Comparison of ENCODE assay signal across 9 cellular contexts in genomic region chr17:48022906-48023305, GRCh38. TPM values are rescaled to one million over a fixed set of nuclear protein-coding genes. Genes with fewer than 3 reads are reported as not detected.
DNase-seq lines count a peak whose midpoint lies in the region; ATAC-seq and TF ChIP-seq lines count a peak whose summit lies in the region.
"Had no signal": no experiment of that assay in that cellular context is flagged by ENCODE, and none has a peak within 500 bp of the region (broad histone marks: within the 10 kb centered on the region; RNA-seq: fewer than 3 reads in every experiment).

No MANE protein-coding gene starts in this region.

- peak overlapping the region; percentile 88 for H3K27ac ChIP-seq in PC-3 (ENCODE audit: low read length)
- H3K27ac ChIP-seq in iPS-20b (ENCODE audit: low read length), result no peak overlapping the region

- no peaks in the 10 kb centered on the region for H3K9me3 Mint-ChIP-seq in activated T-cell treated with anti-CD3 and anti-CD28 coated beads, Interleukin-2, amount 50 U/mL, for 72 hours
- no peaks in the 10 kb centered on the region for H3K9me3 Mint-ChIP-seq in activated T-cell treated with anti-CD3 and anti-CD28 coated beads, Interleukin-2, amount 50 U/mL, for 24 hours
- H3K9me3 Mint-ChIP-seq in stimulated activated naive CD8-positive, alpha-beta T cell treated with anti-CD3 and anti-CD28 coated beads, Interleukin-15, amount 100 ng/mL, for 72 hours, result no peaks in the 10 kb centered on the region

- H3K79me2 ChIP-seq in PC-3 (ENCODE audit: low read length), result no peaks in the 10 kb centered on the region

- peaks cover 41% of the 10 kb centered on the region for H3K4me1 ChIP-seq in PC-3 (ENCODE audit: insufficient read depth, low read length)
- H3K4me1 ChIP-seq in iPS-20b (ENCODE audit: insufficient read depth, low read length), result peaks cover 14% of the 10 kb centered on the region

- H3K4me2 ChIP-seq in PC-3 (ENCODE audit: low read length), result peak overlapping the region; percentile 86

- no peaks in the 10 kb centered on the region for H3K36me3 ChIP-seq in PC-3 (ENCODE audit: low read depth, low read length)
- no peaks in the 10 kb centered on the region for H3K36me3 ChIP-seq in iPS-20b (ENCODE audit: insufficient read depth, low read depth, low read length)

- peaks cover 0 to 3% of the 10 kb centered on the region in 2 donors for H3K36me3 Mint-ChIP-seq in activated T-cell treated with anti-CD3 and anti-CD28 coated beads, Interleukin-2, amount 50 U/mL, for 72 hours (ENCODE audit: insufficient read depth in 2 of 2)
- H3K36me3 Mint-ChIP-seq in activated T-cell treated with anti-CD3 and anti-CD28 coated beads, Interleukin-2, amount 50 U/mL, for 24 hours (ENCODE audit: low read depth), result no peaks in the 10 kb centered on the region

- CTCF ChIA-PET in PC-3 (lab: Charles Lee), result no interaction called here

- H3K4me1 Mint-ChIP-seq in activated T-cell treated with anti-CD3 and anti-CD28 coated beads, Interleukin-2, amount 50 U/mL, for 72 hours (ENCODE audit: low read depth), result peaks cover 45% of the 10 kb centered on the region
- H3K4me1 Mint-ChIP-seq in activated T-cell treated with anti-CD3 and anti-CD28 coated beads, Interleukin-2, amount 50 U/mL, for 24 hours (ENCODE audit: low read depth), result peaks cover 32% of the 10 kb centered on the region
- peaks cover 50% of the 10 kb centered on the region for H3K4me1 Mint-ChIP-seq in stimulated activated naive CD8-positive, alpha-beta T cell treated with anti-CD3 and anti-CD28 coated beads, Interleukin-15, amount 100 ng/mL, for 72 hours

- H2AFZ ChIP-seq in PC-3 (ENCODE audit: low read length), result peak overlapping the region; percentile 95

- no peaks in the 10 kb centered on the region for H4K20me1 ChIP-seq in PC-3 (ENCODE audit: low read length)

- H3K9me2 ChIP-seq in PC-3 (replicated peaks; ENCODE audit: low read length), result no peaks in the 10 kb centered on the region

- H3K9me3 ChIP-seq in PC-3 (ENCODE audit: low read length), result no peaks in the 10 kb centered on the region
- H3K9me3 ChIP-seq in iPS-20b (ENCODE audit: insufficient read depth, low read depth, low read length), result no peaks in the 10 kb centered on the region

- peak overlapping the region; percentile 65 for H3K4me3 ChIP-seq in PC-3 (ENCODE audit: low read length)
- peak overlapping the region; percentile 70; the same call in 1 of the 2 replicates for H3K4me3 ChIP-seq in iPS-20b (ENCODE audit: low read length)

- H3K27me3 ChIP-seq in PC-3 (ENCODE audit: low read length) (no peaks in the 10 kb centered on the region), iPS-20b (ENCODE audit: insufficient read depth, low read length) (peaks cover 32% of the 10 kb centered on the region)

- peak overlapping the region; percentile 85 to 87 for H3K4me3 Mint-ChIP-seq in activated T-cell treated with anti-CD3 and anti-CD28 coated beads, Interleukin-2, amount 50 U/mL, for 72 hours
- H3K4me3 Mint-ChIP-seq in activated T-cell treated with anti-CD3 and anti-CD28 coated beads, Interleukin-2, amount 50 U/mL, for 24 hours, result no peak overlapping the region
- H3K4me3 Mint-ChIP-seq in stimulated activated naive CD8-positive, alpha-beta T cell treated with anti-CD3 and anti-CD28 coated beads, Interleukin-15, amount 100 ng/mL, for 72 hours, result peak overlapping the region; percentile 77 to 87

- H3K27me3 Mint-ChIP-seq in activated T-cell treated with anti-CD3 and anti-CD28 coated beads, Interleukin-2, amount 50 U/mL, for 72 hours (ENCODE audit: low read depth), result peaks cover 35% of the 10 kb centered on the region
- peaks cover 59% of the 10 kb centered on the region for H3K27me3 Mint-ChIP-seq in activated T-cell treated with anti-CD3 and anti-CD28 coated beads, Interleukin-2, amount 50 U/mL, for 24 hours
- peaks cover 63% of the 10 kb centered on the region for H3K27me3 Mint-ChIP-seq in stimulated activated naive CD8-positive, alpha-beta T cell treated with anti-CD3 and anti-CD28 coated beads, Interleukin-15, amount 100 ng/mL, for 72 hours

- no TSS peak for BruUV-seq in PC-3 (replicated peaks; lab: Mats Ljungman, UMichigan)

- DNase-seq in activated T-cell treated with anti-CD3 and anti-CD28 coated beads, Interleukin-2, amount 50 U/mL, for 72 hours, result no peak
- DNase-seq in activated T-cell treated with anti-CD3 and anti-CD28 coated beads, Interleukin-2, amount 50 U/mL, for 24 hours, result no peak
- peak; percentile 70 for DNase-seq in PC-3
- no peak for DNase-seq in stimulated activated naive CD8-positive, alpha-beta T cell treated with anti-CD3 and anti-CD28 coated beads, Interleukin-15, amount 100 ng/mL, for 72 hours
- DNase-seq in GM19240 (ENCODE audit: insufficient read length, low spot score), result no peak
- DNase-seq in GM19238 (ENCODE audit: insufficient read length, low spot score), result no peak
- DNase-seq in COR-L47 (lab: John Stamatoyannopoulos, UW), result no peak
- DNase-seq: IMR-90 had no signal

- no peak for TF ChIP-seq CTCF in PC-3 (conservative IDR thresholded peaks at IDR 0.05; ENCODE audit: low read depth, low read length)

- intact Hi-C loops in PC-3 (cut with micrococcal nuclease), result loop anchor here (10.0 kb wide), 3 partner anchors 222 to 462 kb away; no protein-coding TSS in a partner anchor

- no peak for ATAC-seq in activated T-cell treated with anti-CD3 and anti-CD28 coated beads, Interleukin-2, amount 50 U/mL, for 72 hours (replicated peaks in 1 of 2)
- ATAC-seq in PC-3, result no peak
- no peak for ATAC-seq in stimulated activated naive CD8-positive, alpha-beta T cell treated with anti-CD3 and anti-CD28 coated beads, Interleukin-15, amount 100 ng/mL, for 72 hours

- no peak overlapping the region for H3K27ac Mint-ChIP-seq in activated T-cell treated with anti-CD3 and anti-CD28 coated beads, Interleukin-2, amount 50 U/mL, for 72 hours
- no peak overlapping the region for H3K27ac Mint-ChIP-seq in activated T-cell treated with anti-CD3 and anti-CD28 coated beads, Interleukin-2, amount 50 U/mL, for 24 hours
- no peak overlapping the region for H3K27ac Mint-ChIP-seq in stimulated activated naive CD8-positive, alpha-beta T cell treated with anti-CD3 and anti-CD28 coated beads, Interleukin-15, amount 100 ng/mL, for 72 hours

- peaks cover 6% of the 10 kb centered on the region for H3F3A ChIP-seq in PC-3 (ENCODE audit: low read length, unreplicated experiment)

- POLR2A ChIA-PET in PC-3 (lab: Charles Lee; ENCODE audit: unreplicated experiment), result interaction anchor here (0.6 kb wide), 2 partner anchors 74 to 137 kb away, joined by 3 to 13 read pairs; no protein-coding TSS in a partner anchor

- H3K9ac ChIP-seq in PC-3 (ENCODE audit: low read length) (peak overlapping the region; percentile 84), iPS-20b (ENCODE audit: low read depth, low read length) (no peak overlapping the region)

RNA-seq across cellular contexts. Expression of gene COPZ2, which starts 14.7 kb away (rescaled TPM):
- total RNA-seq in activated T-cell treated with anti-CD3 and anti-CD28 coated beads, Interleukin-2, amount 50 U/mL, for 72 hours, result 10 to 100 TPM; 11.7 to 14.2 TPM
- total RNA-seq in PC-3 (2014; rRNA removed), result 0.63 and 1.3 TPM in 2 replicates

RNA-seq across cellular contexts. Expression of gene NFE2L1, which starts 25.3 kb away (rescaled TPM):
- total RNA-seq in activated T-cell treated with anti-CD3 and anti-CD28 coated beads, Interleukin-2, amount 50 U/mL, for 72 hours, result 100 to 1,000 TPM; 214 to 237 TPM
- total RNA-seq in PC-3 (2014; rRNA removed), result 45.1 and 72.6 TPM in 2 replicates

RNA-seq across cellular contexts. Expression of gene CDK5RAP3, which starts 52.0 kb away (rescaled TPM):
- total RNA-seq in activated T-cell treated with anti-CD3 and anti-CD28 coated beads, Interleukin-2, amount 50 U/mL, for 72 hours, result 100 to 1,000 TPM; 232 to 255 TPM
- total RNA-seq in PC-3 (2014; rRNA removed), result 193 and 209 TPM in 2 replicates
